Comparison of ENCODE assay signal across 12 cellular contexts in the genomic region with DNA sequence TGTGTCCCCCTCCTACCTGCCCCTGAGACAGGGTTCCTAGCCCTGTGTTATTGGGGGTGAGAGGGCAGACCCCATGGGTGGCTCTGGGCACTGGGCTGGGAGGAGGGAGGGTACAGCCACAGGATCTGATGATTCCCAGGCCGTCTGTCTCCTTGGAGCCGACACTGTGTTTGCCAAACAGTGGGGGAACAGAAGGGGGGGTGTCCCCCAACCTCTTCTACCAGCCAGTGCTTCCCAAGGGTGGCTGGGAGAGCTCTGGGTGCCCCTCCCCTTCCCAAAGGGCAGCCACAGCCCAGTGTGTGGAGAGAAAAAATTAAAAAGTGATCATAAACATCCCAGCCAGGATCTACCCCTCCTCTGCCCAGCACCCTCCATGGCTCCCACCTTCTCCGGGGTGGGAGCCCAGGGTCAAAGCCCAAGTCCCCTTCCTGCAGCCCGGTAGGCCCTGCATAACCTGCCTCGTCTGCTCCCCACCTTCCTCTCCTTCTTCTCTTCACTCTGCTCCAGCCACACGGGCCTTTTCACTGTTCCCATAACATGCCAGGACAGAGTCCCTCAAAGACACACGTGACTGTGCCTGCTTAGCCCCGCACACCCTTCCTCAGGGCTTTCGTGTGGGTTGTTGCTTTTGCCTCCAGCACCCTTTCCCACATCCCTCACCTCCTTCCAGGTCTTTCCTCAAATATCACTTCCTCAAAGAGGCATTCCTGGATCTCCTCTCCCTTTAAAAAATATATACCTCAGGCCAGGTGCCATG. TPM values are rescaled to one million over a fixed set of nuclear protein-coding genes. Genes with fewer than 3 reads are reported as not detected.
DNase-seq lines count a peak whose midpoint lies in the region; ATAC-seq and TF ChIP-seq lines count a peak whose summit lies in the region.
"Had no signal": no experiment of that assay in that cellular context is flagged by ENCODE, and none has a peak within 500 bp of the region (broad histone marks: within the 10 kb centered on the region; RNA-seq: fewer than 3 reads in every experiment).

No MANE protein-coding gene starts in this region.

- in situ Hi-C loops in gastrocnemius medialis (cut with MboI; ENCODE audit: low sequenced_read_pairs in 4 of 4), result no loop called here

- no peak for TF ChIP-seq CTCF in heart left ventricle (IDR thresholded peaks at IDR 0.05)
- no peak for TF ChIP-seq CTCF in gastrocnemius medialis (IDR thresholded peaks at IDR 0.05 in 4 of 5, conservative IDR thresholded peaks at IDR 0.05 in 1 of 5)

- H3K36me3 ChIP-seq in heart left ventricle (peaks cover 0 to 14% (median 0%) of the 10 kb centered on the region in 9 donors), gastrocnemius medialis (peaks cover 0 to 9% of the 10 kb centered on the region in 2 donors)
- H3K36me3 ChIP-seq: ascending aorta, pancreas had no signal

- peak; percentile 14 for DNase-seq in amniotic epithelial cell (ENCODE audit: low read depth)
- DNase-seq in heart left ventricle, result peak in 4 of 5 donors; percentile 44 to 83 (median 78)
- DNase-seq in gastrocnemius medialis, result no peak
- DNase-seq: COR-L47, islet precursor cell, NCI-H1105 treated with DMSO at 0.1 percent for 48 hours had no signal

- ATAC-seq in heart left ventricle (peak; percentile 16 to 75 (median 70)), gastrocnemius medialis (no peak), GM21423 (IDR thresholded peaks at IDR 0.05; ENCODE audit: unreplicated experiment) (no peak), HG02623 (IDR thresholded peaks at IDR 0.05; ENCODE audit: unreplicated experiment) (no peak)
- ATAC-seq in activated CD4-positive, CD25-positive, alpha-beta regulatory T cell treated with anti-CD3 and anti-CD28 coated beads, Interleukin-2, amount 50 U/mL, for 24 hours, result no peak

- intact Hi-C loops in heart left ventricle (cut with DNase I), result loop anchor here in 5 of 10 donors (10.0 kb wide), 2 partner anchors 245 to 255 kb away; partner anchors contain the start of gene SHD (in 2 of the 5)
- intact Hi-C loops in gastrocnemius medialis (cut with DNase I; ENCODE audit: low total_unique reads), result loop anchor here (5.0 to 10.0 kb wide), 2 partner anchors 193 to 565 kb away; no protein-coding TSS in a partner anchor

- 41 to 45% (median 45%) methylated on average over 8 to 9 of the region's 9 CpGs for WGBS in heart left ventricle, 4 donors

- H3K4me1 ChIP-seq in heart left ventricle, result peaks cover 0 to 32% (median 15%) of the 10 kb centered on the region in 12 donors
- H3K4me1 ChIP-seq in gastrocnemius medialis, result peaks cover 30 to 42% of the 10 kb centered on the region in 2 donors
- H3K4me1 ChIP-seq: pancreas had no signal

- H3K4me3 ChIP-seq in heart left ventricle (no peak overlapping the region), gastrocnemius medialis (no peak overlapping the region)
- H3K4me3 ChIP-seq: ascending aorta, pancreas had no signal

- TF ChIP-seq POLR2A in heart left ventricle (IDR thresholded peaks at IDR 0.05) (no peak), gastrocnemius medialis (IDR thresholded peaks at IDR 0.05) (no peak)

- H3K9me3 ChIP-seq in heart left ventricle (no peaks in the 10 kb centered on the region), gastrocnemius medialis (no peaks in the 10 kb centered on the region)
- H3K9me3 ChIP-seq: ascending aorta, pancreas had no signal

- H3K27me3 ChIP-seq in heart left ventricle (no peaks in the 10 kb centered on the region), gastrocnemius medialis (no peaks in the 10 kb centered on the region)
- H3K27me3 ChIP-seq: ascending aorta, pancreas had no signal

- H3K27ac ChIP-seq in heart left ventricle, result peak overlapping the region; percentile 75 to 99 (median 91)
- peak overlapping the region; percentile 97 to 99 (median 98) for H3K27ac ChIP-seq in gastrocnemius medialis
- H3K27ac ChIP-seq: ascending aorta, pancreas had no signal

RNA-seq across cellular contexts. Expression of gene PLIN4, which starts 1.4 kb away (rescaled TPM):
- total RNA-seq in heart left ventricle (100 to 1,000 TPM; 110 to 292 (median 174) TPM), gastrocnemius medialis (100 to 1,000 TPM in 3 of 4 donors, 10 to 100 TPM in 1; 79.6 to 282 (median 152) TPM)
- 100 to 1,000 TPM in 1 of 2 donors, 10 to 100 TPM in 1; 55.5 to 241 TPM for polyA plus RNA-seq in heart left ventricle
- total RNA-seq: epithelial cell of proximal tubule had no signal

RNA-seq across cellular contexts. Expression of gene PLIN5, which starts 15.3 kb away (rescaled TPM):
- total RNA-seq in heart left ventricle, result 10 to 100 TPM; 26.0 to 88.6 (median 42.7) TPM
- 10 to 100 TPM; 17.5 to 65.0 TPM for polyA plus RNA-seq in heart left ventricle
- total RNA-seq in gastrocnemius medialis, result 100 to 1,000 TPM in 1 of 4 donors, 10 to 100 TPM in 3; 23.5 to 127 (median 52.9) TPM

RNA-seq across cellular contexts. Expression of gene LRG1, which starts 20.1 kb away (rescaled TPM):
- 1 to 10 TPM in 2 of 9 donors, under 1 TPM in 7; 0.15 to 1.7 (median 0.36) TPM for total RNA-seq in heart left ventricle
- polyA plus RNA-seq in heart left ventricle, result under 1 TPM; 0.23 to 0.30 TPM
- total RNA-seq in gastrocnemius medialis, result 1 to 10 TPM in 1 of 4 donors, under 1 TPM in 2, not detected in 1; 0.15 to 2.7 (median 0.98) TPM

RNA-seq across cellular contexts. Expression of gene SEMA6B, which starts 39.8 kb away (rescaled TPM):
- total RNA-seq in heart left ventricle (10 to 100 TPM in 5 of 9 donors, 1 to 10 TPM in 4; 6.4 to 29.7 (median 10.1) TPM), gastrocnemius medialis (1 to 10 TPM; 1.4 to 3.3 (median 2.6) TPM)
- polyA plus RNA-seq in heart left ventricle, result 10 to 100 TPM in 1 of 2 donors, 1 to 10 TPM in 1; 6.0 to 16.5 TPM
- total RNA-seq: epithelial cell of proximal tubule had no signal

RNA-seq across cellular contexts. Expression of gene HDGFL2, which starts 47.6 kb away (rescaled TPM):
- total RNA-seq in heart left ventricle (100 to 1,000 TPM in 1 of 9 donors, 10 to 100 TPM in 8; 20.8 to 235 (median 29.9) TPM), gastrocnemius medialis (10 to 100 TPM; 46.5 to 83.2 (median 56.1) TPM)
- 10 to 100 TPM; 30.7 to 38.9 TPM for polyA plus RNA-seq in heart left ventricle

Comparison
In these comparisons a context has a peak if more than half of its experiments do, and no peak if none do; other contexts are left out.
1. DNase-seq: peak in amniotic epithelial cell (single experiment) and heart left ventricle (4 of 5); none in gastrocnemius medialis (0 of 2).
2. ATAC-seq: peak in heart left ventricle (4 of 4); none in gastrocnemius medialis (0 of 2), activated CD4-positive, CD25-positive, alpha-beta regulatory T cell treated with anti-CD3 and anti-CD28 coated beads, Interleukin-2, amount 50 U/mL, for 24 hours (0 of 2), GM21423 (single experiment) and HG02623 (single experiment).